Comparison of ENCODE assay signal across 33 cellular contexts in genomic region chr20:46501337-46501942, GRCh38. TPM values are rescaled to one million over a fixed set of nuclear protein-coding genes. Genes with fewer than 3 reads are reported as not detected.
"Had no signal": no experiment of that assay in that cellular context is flagged by ENCODE, and none has a peak within 500 bp of the region (broad histone marks: within the 10 kb centered on the region; RNA-seq: fewer than 3 reads in every experiment).

No MANE protein-coding gene starts in this region.

- H3K4me3 Mint-ChIP-seq: activated B cell treated with CpG ODN at 0.5 μM for 24 hours; activated CD8-positive, alpha-beta T cell treated with anti-CD3 and anti-CD28 coated beads for 36 hours; natural killer cell treated with Interleukin-12 subunit alpha and Interleukin-12 subunit beta and Interleukin-15 and Interleukin-18, amount 100 ng/mL, for 72 hours; stimulated activated memory B cell treated with anti-CD40 and anti-IgM and Interleukin-4, amounts not matched to agents 10 μg/mL and 1 μg/mL and 100 μg/mL, for 72 hours; stimulated activated naive CD8-positive, alpha-beta T cell treated with anti-CD3 and anti-CD28 coated beads, Interleukin-15, amount 100 ng/mL, for 72 hours; T-cell; T-helper 2 cell treated with Interferon-gamma antibody and Interleukin-4, amounts not matched to agents 5 μg/mL and 100 μg/mL, for 36 hours had no signal

- H3K27ac Mint-ChIP-seq: activated B cell treated with CpG ODN at 0.5 μM for 24 hours; activated CD8-positive, alpha-beta T cell treated with anti-CD3 and anti-CD28 coated beads for 36 hours; activated naive CD4-positive, alpha-beta T cell treated with anti-CD3 and anti-CD28 coated beads, Interleukin-2, amount 50 U/mL, for 72 hours; activated T-helper 2 cell treated with anti-CD3 and anti-CD28 coated beads, Interferon-gamma antibody, Interleukin-2, Interleukin-4, amounts not matched to agents 10 μg/mL and 5 μg/mL and 100 μg/mL, durations not matched to agents 14 hours and 24 hours and 36 hours; natural killer cell treated with Interleukin-12 subunit alpha and Interleukin-12 subunit beta and Interleukin-15 and Interleukin-18, amount 100 ng/mL, for 72 hours; stimulated activated memory B cell treated with anti-CD40 and anti-IgM and Interleukin-4, amounts not matched to agents 10 μg/mL and 1 μg/mL and 100 μg/mL, for 72 hours; stimulated activated naive CD8-positive, alpha-beta T cell treated with anti-CD3 and anti-CD28 coated beads, Interleukin-15, amount 100 ng/mL, for 72 hours; T-cell; T-helper 2 cell treated with Interferon-gamma antibody and Interleukin-4, amounts not matched to agents 5 μg/mL and 100 μg/mL, for 36 hours had no signal

- H3K27ac ChIP-seq: body of pancreas, heart left ventricle, lower lobe of right lung, tibial artery, upper lobe of right lung had no signal

- ATAC-seq: activated CD8-positive, alpha-beta T cell treated with anti-CD3 and anti-CD28 coated beads for 36 hours; activated naive CD4-positive, alpha-beta T cell treated with anti-CD3 and anti-CD28 coated beads, Interleukin-2, amount 50 U/mL, for 72 hours; body of pancreas; heart left ventricle; left lobe of liver; lower lobe of right lung; mucosa of descending colon; natural killer cell treated with Interleukin-12 subunit alpha and Interleukin-12 subunit beta and Interleukin-15 and Interleukin-18, amount 100 ng/mL, for 72 hours; right cardiac atrium; stimulated activated memory B cell treated with anti-CD40 and anti-IgM and Interleukin-4, amounts not matched to agents 10 μg/mL and 1 μg/mL and 100 μg/mL, for 72 hours; stimulated activated naive CD8-positive, alpha-beta T cell treated with anti-CD3 and anti-CD28 coated beads, Interleukin-15, amount 100 ng/mL, for 72 hours; T-cell; upper lobe of right lung had no signal

- H3K4me1 Mint-ChIP-seq: activated B cell treated with CpG ODN at 0.5 μM for 24 hours; stimulated activated memory B cell treated with anti-CD40 and anti-IgM and Interleukin-4, amounts not matched to agents 10 μg/mL and 1 μg/mL and 100 μg/mL, for 72 hours; stimulated activated naive CD8-positive, alpha-beta T cell treated with anti-CD3 and anti-CD28 coated beads, Interleukin-15, amount 100 ng/mL, for 72 hours; T-cell had no signal

- H3K27me3 ChIP-seq: body of pancreas, upper lobe of right lung had no signal

- H3K4me3 ChIP-seq: body of pancreas, heart left ventricle, lower lobe of right lung, mucosa of descending colon, tibial artery, upper lobe of right lung had no signal

- H3K36me3 ChIP-seq: heart left ventricle, lower lobe of right lung, upper lobe of right lung had no signal

- DNase-seq: activated B cell treated with CpG ODN at 0.5 μM for 24 hours; activated CD4-positive, alpha-beta T cell treated with anti-CD3 and anti-CD28 coated beads, Interleukin-2, amount 50 U/mL, for 1 hour; activated CD8-positive, alpha-beta T cell treated with anti-CD3 and anti-CD28 coated beads for 36 hours; activated naive CD4-positive, alpha-beta T cell; activated T-cell treated with anti-CD3 and anti-CD28 coated beads, Interleukin-2, amount 50 U/mL, for 48 hours; aorta; body of pancreas; dermis blood vessel endothelial cell; effector CD8-positive, alpha-beta T cell; erythroblast; foreskin fibroblast; heart left ventricle; kidney glomerular epithelial cell; lower lobe of right lung; mucosa of descending colon; right cardiac atrium; stimulated activated CD4-positive, alpha-beta T cell treated with anti-CD3 and anti-CD28 coated beads, Interleukin-4, amount 100 ng/mL, for 4 hours; stimulated activated CD8-positive, alpha-beta memory T cell treated with anti-CD3 and anti-CD28 coated beads, Interleukin-4, amount 100 ng/mL, for 48 hours; stimulated activated naive CD8-positive, alpha-beta T cell treated with anti-CD3 and anti-CD28 coated beads, Interleukin-15, amount 100 ng/mL, for 72 hours; T-cell; tibial artery; upper lobe of right lung had no signal

- H3K4me1 ChIP-seq: body of pancreas, heart left ventricle, lower lobe of right lung, tibial artery, upper lobe of right lung had no signal

RNA-seq across cellular contexts. Expression of gene ZNF334, which starts 11.9 kb away (rescaled TPM):
- total RNA-seq: myocyte had no signal

RNA-seq across cellular contexts. Expression of gene OCSTAMP, which starts 49.0 kb away (rescaled TPM):
- total RNA-seq: activated B cell treated with CpG ODN at 0.5 μM for 24 hours; activated CD8-positive, alpha-beta T cell treated with anti-CD3 and anti-CD28 coated beads for 36 hours; activated T-helper 2 cell treated with anti-CD3 and anti-CD28 coated beads, Interferon-gamma antibody, Interleukin-2, Interleukin-4, amounts not matched to agents 10 μg/mL and 5 μg/mL and 100 μg/mL, durations not matched to agents 14 hours and 24 hours and 36 hours; aorta; body of pancreas; dermis blood vessel endothelial cell; fibroblast of lung; heart left ventricle; left lobe of liver; lower lobe of right lung; mesenteric fat pad; mucosa of descending colon; myocyte; right cardiac atrium; skeletal muscle tissue; T-cell had no signal
- polyA plus RNA-seq: adipose tissue, aorta, fibroblast of lung, heart left ventricle, right cardiac atrium had no signal
